Comparison of ENCODE assay signal across 21 cellular contexts in the genomic region with DNA sequence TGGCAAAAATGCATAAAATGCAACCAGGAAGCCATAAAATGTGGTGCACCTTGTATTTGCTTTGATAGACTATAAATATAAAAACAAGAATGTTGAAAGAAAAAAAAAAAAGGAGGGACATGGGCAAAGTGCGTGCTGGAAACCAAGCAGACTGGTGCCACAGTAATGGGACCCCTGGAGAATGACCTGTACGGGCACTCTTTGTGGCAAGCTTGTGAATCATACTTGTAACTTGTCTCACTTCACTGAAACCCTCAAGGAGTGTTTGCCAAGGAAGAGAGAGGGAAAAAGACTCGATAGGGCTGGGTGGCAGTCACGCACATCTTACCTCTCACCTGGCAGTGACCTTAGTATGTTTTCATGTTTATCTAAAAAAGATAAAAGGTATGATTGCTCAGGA.
DNase-seq lines count a peak whose midpoint lies in the region; ATAC-seq and TF ChIP-seq lines count a peak whose summit lies in the region.
"Had no signal": no experiment of that assay in that cellular context is flagged by ENCODE, and none has a peak within 500 bp of the region (broad histone marks: within the 10 kb centered on the region; RNA-seq: fewer than 3 reads in every experiment).

No MANE protein-coding gene starts in this region.

- DNase-seq in GM23338 (ENCODE audit: low spot score) (no peak), kidney tubule cell (ENCODE audit: low spot score) (peak; percentile 56), ureter (ENCODE audit: low spot score) (peak; percentile 61), NCI-H2107 (lab: John Stamatoyannopoulos, UW) (no peak)
- DNase-seq in stimulated activated naive CD8-positive, alpha-beta T cell treated with anti-CD3 and anti-CD28 coated beads, Interleukin-15, Interleukin-2, amounts not matched to agents 100 U/mL and 50 U/mL, for 24 hours: no peak
- DNase-seq: CD4-positive, CD25-positive, alpha-beta regulatory T cell; DMS 273 treated with DMSO at 0.1 percent for 48 hours; DMS79 treated with DMSO at 0.1 percent for 48 hours; MV-4-11; NCI-H1105 treated with DMSO at 0.1 percent for 48 hours; NCI-H2029 treated with DMSO at 0.1 percent for 48 hours; NCI-H2171; NCI-H345; NCI-H524; NCI-H774; NK-92 treated with Interleukin-12 subunit alpha and Interleukin-12 subunit beta, amount 100 ng/mL, for 24 hours had no signal

- no peaks in the 10 kb centered on the region for H3K36me3 ChIP-seq in GM23338 (ENCODE audit: insufficient read depth)
- H3K36me3 ChIP-seq: HAP-1 had no signal

- H2AFZ ChIP-seq in GM23338: 0 out of 2 replicates have a peak overlapping the region, but pooled peaks have one; percentile 33

- H3K9me3 Mint-ChIP-seq in GM23338: no peaks in the 10 kb centered on the region
- H3K9me3 Mint-ChIP-seq: CD4-positive, CD25-positive, alpha-beta regulatory T cell had no signal

- H3K4me2 ChIP-seq in GM23338: no peak overlapping the region
- H3K4me2 ChIP-seq: KMS-11 had no signal

- H3K9me2 ChIP-seq in GM23338 (ENCODE audit: insufficient read depth): no peaks in the 10 kb centered on the region

- TF ChIP-seq CTCF in GM23338 (conservative IDR thresholded peaks at IDR 0.05; ENCODE audit: low read depth in 2 of 2): no peak

- no peak overlapping the region for H3K27ac ChIP-seq in GM23338 (ENCODE audit: low read depth)
- H3K27ac ChIP-seq: KMS-11 had no signal

- no peak overlapping the region for H3K4me3 Mint-ChIP-seq in GM23338
- H3K4me3 Mint-ChIP-seq: CD4-positive, CD25-positive, alpha-beta regulatory T cell had no signal

- no peaks in the 10 kb centered on the region for H3K27me3 Mint-ChIP-seq in GM23338 (ENCODE audit: insufficient read depth, low read depth, poor library complexity)

- H3K4me1 ChIP-seq in GM23338 (ENCODE audit: insufficient read depth): no peaks in the 10 kb centered on the region
- H3K4me1 ChIP-seq: HAP-1 had no signal

- no peaks in the 10 kb centered on the region for H3K79me2 ChIP-seq in GM23338 (replicated peaks; ENCODE audit: insufficient read depth)

- H4K20me1 ChIP-seq in GM23338 (replicated peaks; ENCODE audit: insufficient read depth): no peaks in the 10 kb centered on the region

- no peaks in the 10 kb centered on the region for H3K27me3 ChIP-seq in GM23338 (ENCODE audit: insufficient read depth)

- ATAC-seq in GM23338 (no peak), SK-N-SH treated with all-trans-retinoic acid at 6 μM for 48 hours (peak; percentile 31), HG03432 (IDR thresholded peaks at IDR 0.05; ENCODE audit: unreplicated experiment) (no peak)
- ATAC-seq in stimulated activated naive CD8-positive, alpha-beta T cell treated with anti-CD3 and anti-CD28 coated beads, Interleukin-15, Interleukin-2, amounts not matched to agents 100 U/mL and 50 U/mL, for 24 hours: no peak
- ATAC-seq: Panc1 had no signal

- no peaks in the 10 kb centered on the region for H3K36me3 Mint-ChIP-seq in GM23338 (ENCODE audit: low read depth)
- H3K36me3 Mint-ChIP-seq: CD4-positive, CD25-positive, alpha-beta regulatory T cell had no signal

- no peak overlapping the region for H3K4me3 ChIP-seq in GM23338
- H3K4me3 ChIP-seq: HAP-1 had no signal

- no peaks in the 10 kb centered on the region for H3K4me1 Mint-ChIP-seq in GM23338
- H3K4me1 Mint-ChIP-seq: CD4-positive, CD25-positive, alpha-beta regulatory T cell had no signal

- no peaks in the 10 kb centered on the region for H3F3A ChIP-seq in GM23338 (replicated peaks; ENCODE audit: low read depth)

- no peak overlapping the region for H3K27ac Mint-ChIP-seq in GM23338
- H3K27ac Mint-ChIP-seq: CD4-positive, CD25-positive, alpha-beta regulatory T cell had no signal

TF ChIP-seq in GM23338, 12 proteins besides CTCF, POLR2A, EP300 and RAD21 (continues in another document):
- no peak for TF ChIP-seq ZNF331 (CRISPR knock-in tag; IDR thresholded peaks at IDR 0.05; ENCODE audit: low read depth)
- TF ChIP-seq NANOG (IDR thresholded peaks at IDR 0.05; ENCODE audit: borderline replicate concordance): no peak
- no peak for TF ChIP-seq JUNB (IDR thresholded peaks at IDR 0.05; ENCODE audit: unreplicated experiment)
- no peak for TF ChIP-seq CREB1 (CRISPR knock-in tag; IDR thresholded peaks at IDR 0.05; ENCODE audit: low read depth)
- TF ChIP-seq REST (IDR thresholded peaks at IDR 0.05; ENCODE audit: unreplicated experiment): no peak

TF ChIP-seq in SK-N-SH treated with all-trans-retinoic acid at 6 μM for 48 hours, 23 proteins besides CTCF, POLR2A, EP300 and RAD21:
- peak; percentile 50 for TF ChIP-seq ISL1 (CRISPR knock-in tag; IDR thresholded peaks at IDR 0.05)
- no peak for TF ChIP-seq GLIS3 (CRISPR knock-in tag; IDR thresholded peaks at IDR 0.05)

Comparison
In these comparisons a context has a peak if more than half of its experiments do, and no peak if none do; other contexts are left out.
1. DNase-seq: peak in kidney tubule cell (single experiment) and ureter (single experiment); none in GM23338 (single experiment), NCI-H2107 (single experiment) and stimulated activated naive CD8-positive, alpha-beta T cell treated with anti-CD3 and anti-CD28 coated beads, Interleukin-15, Interleukin-2, amounts not matched to agents 100 U/mL and 50 U/mL, for 24 hours (single experiment).